ENCODE assay signal across 23 cellular contexts in genomic region chr2:241677392-241677791, GRCh38. TPM values are rescaled to one million over a fixed set of nuclear protein-coding genes. Genes with fewer than 3 reads are reported as not detected.
A peak's percentile ranks its signal among the peaks of the same experiment; 100 is the strongest.
DNase-seq lines count a peak whose midpoint lies in the region; ATAC-seq, FAIRE-seq and TF ChIP-seq lines count a peak whose summit lies in the region.
"Had no signal": no experiment of that assay in that cellular context is flagged by ENCODE, and none has a peak within 500 bp of the region (broad histone marks: within the 10 kb centered on the region; RNA-seq: fewer than 3 reads in every experiment).

No MANE protein-coding gene starts in this region.

- H3K4me2 ChIP-seq in HepG2 (ENCODE audit: low read depth, low read length) (no peak overlapping the region), astrocyte (ENCODE audit: low read length) (no peak overlapping the region), hepatocyte (no peak overlapping the region)

- H3K9me3 Mint-ChIP-seq in astrocyte (ENCODE audit: unreplicated experiment) (no peaks in the 10 kb centered on the region), glutamatergic neuron (ENCODE audit: unreplicated experiment) (peaks cover 8% of the 10 kb centered on the region)
- H3K9me3 Mint-ChIP-seq: CD4-positive, CD25-positive, alpha-beta regulatory T cell; CD8-positive, alpha-beta memory T cell; IgD-negative memory B cell had no signal

- H3K4me3 Mint-ChIP-seq in astrocyte (ENCODE audit: unreplicated experiment), result no peak overlapping the region
- H3K4me3 Mint-ChIP-seq in glutamatergic neuron (ENCODE audit: unreplicated experiment), result no peak overlapping the region
- H3K4me3 Mint-ChIP-seq: CD4-positive, CD25-positive, alpha-beta regulatory T cell; CD8-positive, alpha-beta memory T cell; IgD-negative memory B cell had no signal

- no peaks in the 10 kb centered on the region for H3K27me3 ChIP-seq in HepG2 (ENCODE audit: control insufficient read depth in 1 of 2, insufficient read depth in 2 of 2, low read length in 2 of 2)
- no peaks in the 10 kb centered on the region for H3K27me3 ChIP-seq in right lobe of liver
- no peaks in the 10 kb centered on the region for H3K27me3 ChIP-seq in astrocyte (ENCODE audit: insufficient read depth, low read length)
- H3K27me3 ChIP-seq in hepatocyte, result no peaks in the 10 kb centered on the region
- H3K27me3 ChIP-seq in WERI-Rb-1 (ENCODE audit: insufficient read depth, low read depth, severe bottlenecking), result no peaks in the 10 kb centered on the region
- H3K27me3 ChIP-seq: BE2C had no signal

- H3K9me2 ChIP-seq in hepatocyte (replicated peaks; ENCODE audit: insufficient read depth), result no peaks in the 10 kb centered on the region

- ATAC-seq in HepG2 (no peak), right lobe of liver (no peak)

- H3K9ac ChIP-seq in HepG2 (ENCODE audit: insufficient read depth, low read depth, low read length) (no peak overlapping the region), astrocyte (ENCODE audit: low read length) (no peak overlapping the region)

- POLR2A ChIA-PET in HepG2 (lab: Yijun Ruan, JAX), result interaction anchor here (2.8 kb wide), 1 partner anchor 9 kb away, joined by 13 read pairs; the partner anchor contains the start of gene DTYMK

- peaks cover 19% of the 10 kb centered on the region for H3K4me1 Mint-ChIP-seq in astrocyte (ENCODE audit: low read depth, unreplicated experiment)
- H3K4me1 Mint-ChIP-seq in glutamatergic neuron (ENCODE audit: low read depth, unreplicated experiment), result no peaks in the 10 kb centered on the region
- H3K4me1 Mint-ChIP-seq: IgD-negative memory B cell had no signal

- no peak for TF ChIP-seq POLR2A in HepG2 (IDR thresholded peaks at IDR 0.05; ENCODE audit: insufficient read depth in 1 of 2, low read depth in 2 of 2, low read length in 2 of 2)
- TF ChIP-seq POLR2A in right lobe of liver (IDR thresholded peaks at IDR 0.05), result no peak

- no peaks in the 10 kb centered on the region for H3K79me2 ChIP-seq in HepG2 (ENCODE audit: insufficient read depth, low read length)
- peaks cover 14% of the 10 kb centered on the region for H3K79me2 ChIP-seq in astrocyte (ENCODE audit: insufficient read depth, low read length)
- H3K79me2 ChIP-seq in hepatocyte, result no peaks in the 10 kb centered on the region

- TF ChIP-seq EP300 in HepG2 (IDR thresholded peaks at IDR 0.05; ENCODE audit: low read depth in 2 of 2, low read length in 2 of 2), result no peak
- TF ChIP-seq EP300 in HepG2 (CRISPR knock-in tag; IDR thresholded peaks at IDR 0.05; ENCODE audit: borderline replicate concordance), result no peak

- BruUV-seq in HepG2 (replicated peaks; lab: Mats Ljungman, UMichigan), result no TSS peak

- H3K27ac Mint-ChIP-seq in astrocyte (ENCODE audit: unreplicated experiment), result peak overlapping the region; percentile 47
- no peak overlapping the region for H3K27ac Mint-ChIP-seq in glutamatergic neuron (ENCODE audit: unreplicated experiment)
- H3K27ac Mint-ChIP-seq: CD4-positive, CD25-positive, alpha-beta regulatory T cell; IgD-negative memory B cell had no signal

- H4K20me1 ChIP-seq in HepG2 (ENCODE audit: insufficient read depth, low read length) (no peaks in the 10 kb centered on the region), astrocyte (ENCODE audit: insufficient read depth, low read length) (peaks cover 13% of the 10 kb centered on the region), hepatocyte (ENCODE audit: insufficient read depth, poor library complexity, severe bottlenecking) (no peaks in the 10 kb centered on the region)

- FAIRE-seq in HepG2 (lab: Jason Lieb, UNC), result no peak
- FAIRE-seq in astrocyte (lab: Jason Lieb, UNC), result no peak
- FAIRE-seq: A204.1, GM12891, GM19239, HTR-8/SVneo had no signal

- DNase-seq in HepG2 (ENCODE audit: low spot score) (no peak), right lobe of liver (no peak), astrocyte (ENCODE audit: low read depth) (no peak), hepatocyte (ENCODE audit: low spot score) (peak; percentile 2), WERI-Rb-1 (no peak), glutamatergic neuron (no peak)
- no peak for DNase-seq in stimulated activated CD4-positive, alpha-beta T cell treated with anti-CD3 and anti-CD28 coated beads, Interleukin-12 subunit alpha, Interleukin-12 subunit beta, amount 100 ng/mL, for 4 hours
- DNase-seq: ACHN; BE2C; C1 segment of cervical spinal cord; CD4-positive, CD25-positive, alpha-beta regulatory T cell; CD8-positive, alpha-beta memory T cell; COR-L47; DMS 273 treated with DMSO at 0.1 percent for 48 hours; DMS53; DND-41; EL; HCEC 1CT had no signal

- intact Hi-C loops in HepG2 (cut with micrococcal nuclease; ENCODE audit: unreplicated experiment), result no loop called here
- intact Hi-C loops in right lobe of liver (cut with DNase I), result no loop called here

- 99% methylated on average over 24 of the region's 24 CpGs for WGBS in HepG2 (ENCODE audit: low lambda C conversion rate)
- 99% methylated on average over 15 of the region's 24 CpGs for WGBS in right lobe of liver (ENCODE audit: insufficient coverage, low coverage, low lambda C conversion rate, missing lambda C conversion rate)
- WGBS in hepatocyte (ENCODE audit: low lambda C conversion rate, missing lambda C conversion rate), result 97% methylated on average over 18 of the region's 24 CpGs

- H3K4me3 ChIP-seq in HepG2 (replicated peaks in 1 of 3; ENCODE audit: insufficient read depth in 1 of 3, low read depth in 2 of 3, low read length in 3 of 3) (no peak overlapping the region), right lobe of liver (no peak overlapping the region), astrocyte (ENCODE audit: insufficient read depth, low read depth, low read length) (no peak overlapping the region), hepatocyte (no peak overlapping the region), WERI-Rb-1 (ENCODE audit: low read depth, low read length) (no peak overlapping the region)

- H3K27ac ChIP-seq in HepG2 (ENCODE audit: extremely low read length, insufficient read depth, low read length), result no peak overlapping the region
- no peak overlapping the region for H3K27ac ChIP-seq in right lobe of liver
- no peak overlapping the region for H3K27ac ChIP-seq in astrocyte (ENCODE audit: low read depth, low read length)
- no peak overlapping the region for H3K27ac ChIP-seq in hepatocyte
- H3K27ac ChIP-seq in WERI-Rb-1, result no peak overlapping the region

- H3K36me3 ChIP-seq in HepG2 (replicated peaks in 1 of 2; ENCODE audit: control insufficient read depth in 1 of 2, insufficient read depth in 2 of 2, low read length in 2 of 2), result peaks cover 33 to 70% of the 10 kb centered on the region in 2 experiments
- H3K36me3 ChIP-seq in right lobe of liver, result peaks cover 0 to 5% (median 0%) of the 10 kb centered on the region in 4 donors
- peaks cover 7% of the 10 kb centered on the region for H3K36me3 ChIP-seq in astrocyte (ENCODE audit: insufficient read depth, low read length)
- no peaks in the 10 kb centered on the region for H3K36me3 ChIP-seq in hepatocyte (replicated peaks; ENCODE audit: insufficient read depth, low read depth)
- H3K36me3 ChIP-seq in WERI-Rb-1, result peaks cover 82% of the 10 kb centered on the region

- CTCF ChIA-PET in HepG2 (lab: Yijun Ruan, JAX; ENCODE audit: low intra/inter-chr PET ratio, low total read pairs), result no interaction called here

- TF ChIP-seq RAD21 in HepG2 (CRISPR knock-in tag; IDR thresholded peaks at IDR 0.05), result no peak

- H3K27me3 Mint-ChIP-seq in astrocyte (ENCODE audit: low read depth, unreplicated experiment), result no peaks in the 10 kb centered on the region
- peaks cover 11% of the 10 kb centered on the region for H3K27me3 Mint-ChIP-seq in glutamatergic neuron (ENCODE audit: unreplicated experiment)
- H3K27me3 Mint-ChIP-seq: CD4-positive, CD25-positive, alpha-beta regulatory T cell; IgD-negative memory B cell had no signal

- H3K36me3 Mint-ChIP-seq in astrocyte (ENCODE audit: low read depth, unreplicated experiment), result peaks cover 16% of the 10 kb centered on the region
- H3K36me3 Mint-ChIP-seq in glutamatergic neuron (ENCODE audit: unreplicated experiment), result no peaks in the 10 kb centered on the region

- no peaks in the 10 kb centered on the region for H3K4me1 ChIP-seq in HepG2 (ENCODE audit: insufficient read depth, low read length)
- H3K4me1 ChIP-seq in right lobe of liver, result no peaks in the 10 kb centered on the region
- H3K4me1 ChIP-seq in astrocyte (ENCODE audit: insufficient read depth, low read length), result peaks cover 19% of the 10 kb centered on the region
- H3K4me1 ChIP-seq in hepatocyte (ENCODE audit: insufficient read depth), result no peaks in the 10 kb centered on the region
- H3K4me1 ChIP-seq: BE2C had no signal

- H3K9me3 ChIP-seq in HepG2 (ENCODE audit: low read length), result no peaks in the 10 kb centered on the region
- no peaks in the 10 kb centered on the region for H3K9me3 ChIP-seq in right lobe of liver
- no peaks in the 10 kb centered on the region for H3K9me3 ChIP-seq in astrocyte (ENCODE audit: insufficient read depth, low read depth, low read length)
- no peaks in the 10 kb centered on the region for H3K9me3 ChIP-seq in hepatocyte (ENCODE audit: low read depth)
- no peaks in the 10 kb centered on the region for H3K9me3 ChIP-seq in WERI-Rb-1 (ENCODE audit: severe bottlenecking)
- H3K9me3 ChIP-seq: BE2C had no signal

- TF ChIP-seq CTCF in HepG2 (CRISPR knock-in tag; IDR thresholded peaks at IDR 0.05) (no peak), right lobe of liver (IDR thresholded peaks at IDR 0.05) (no peak), astrocyte (IDR thresholded peaks at IDR 0.05; ENCODE audit: insufficient read depth, low read depth, low read length) (no peak), hepatocyte (IDR thresholded peaks at IDR 0.05; ENCODE audit: poor library complexity) (no peak), WERI-Rb-1 (IDR thresholded peaks at IDR 0.05; ENCODE audit: low read depth, low read length) (no peak), glutamatergic neuron (IDR thresholded peaks at IDR 0.05; ENCODE audit: partially characterized antibody, unreplicated experiment) (no peak)

- H2AFZ ChIP-seq in HepG2 (ENCODE audit: low read length), result no peak overlapping the region
- no peak overlapping the region for H2AFZ ChIP-seq in astrocyte (ENCODE audit: low read depth, low read length)
- H2AFZ ChIP-seq in hepatocyte, result no peak overlapping the region

- in situ Hi-C loops in HepG2 (cut with HindIII; ENCODE audit: extremely low pct_ligation_motif_present, low pct_unique_long_range_greater_than_20kb), result no loop called here

RNA-seq across cellular contexts. Expression of gene DTYMK, which starts 9.2 kb away (rescaled TPM):
- total RNA-seq in HepG2 (2016; rRNA removed; fragmentation: Illumina TruSeq; extraction: Trizol) (124 and 134 TPM in 2 replicates), right lobe of liver (10 to 100 TPM in 5 of 6 experiments, 1 to 10 TPM in 1; 9.9 to 21.5 (median 10.4) TPM), astrocyte (25.5 and 26.1 TPM in 2 replicates), hepatocyte (18.9 and 20.7 TPM in 2 replicates), glutamatergic neuron (ENCODE audit: unreplicated experiment) (32.8 TPM)
- 63.0 and 77.3 TPM in 2 replicates for total RNA-seq in HepG2 (2016; cell fraction: cytosol; rRNA removed; fragmentation: Illumina TruSeq; extraction: Trizol; ENCODE audit: low read depth)
- 125 and 130 TPM in 2 replicates for total RNA-seq in HepG2 (2016; cell fraction: insoluble cytoplasmic fraction; rRNA removed; fragmentation: Illumina TruSeq; extraction: Trizol)
- 99.9 and 116 TPM in 2 replicates for total RNA-seq in HepG2 (2016; cell fraction: membrane; rRNA removed; fragmentation: Illumina TruSeq; extraction: Trizol)
- total RNA-seq in HepG2 (2016; cell fraction: nucleus; rRNA removed; fragmentation: Illumina TruSeq; extraction: Trizol), result 56.0 and 67.3 TPM in 2 replicates
- polyA plus RNA-seq in HepG2 (2011; rRNA removed) (39.5 and 57.5 TPM in 2 replicates), hepatocyte (52.3 and 55.5 TPM in 2 replicates)
- 30.6 and 53.2 TPM in 2 replicates for polyA plus RNA-seq in HepG2 (2011; cell fraction: cytosol; rRNA removed)
- polyA plus RNA-seq in HepG2 (2011; cell fraction: nucleus; rRNA removed), result 36.9 and 39.6 TPM in 2 replicates
- polyA plus RNA-seq in HepG2 (2012), result 29.8 and 41.3 TPM in 2 replicates
- polyA plus RNA-seq in HepG2 (2016; cell fraction: cytosol; fragmentation: Illumina TruSeq; extraction: Trizol; ENCODE audit: low read depth), result 57.1 and 73.3 TPM in 2 replicates
- 98.3 and 102 TPM in 2 replicates for polyA plus RNA-seq in HepG2 (2016; cell fraction: insoluble cytoplasmic fraction; fragmentation: Illumina TruSeq; extraction: Trizol; ENCODE audit: low read depth)
- 74.9 and 82.8 TPM in 2 replicates for polyA plus RNA-seq in HepG2 (2016; cell fraction: membrane; fragmentation: Illumina TruSeq; extraction: Trizol; ENCODE audit: low read depth)
- 101 and 105 TPM in 2 replicates for polyA plus RNA-seq in HepG2 (2016; cell fraction: nucleus; fragmentation: Illumina TruSeq; extraction: Trizol; ENCODE audit: insufficient read depth, low read depth)
- polyA minus RNA-seq in HepG2 (2011; rRNA and poly(A)+ RNA removed; ENCODE audit: low replicate concordance), result 26.4 and 34.1 TPM in 2 replicates
- polyA minus RNA-seq in HepG2 (2011; cell fraction: cytosol; rRNA and poly(A)+ RNA removed), result 11.1 and 15.5 TPM in 2 replicates
- polyA minus RNA-seq in HepG2 (2011; cell fraction: nucleus; rRNA and poly(A)+ RNA removed), result 13.2 and 17.9 TPM in 2 replicates

RNA-seq across cellular contexts. Expression of gene ING5, which starts 24.4 kb away (rescaled TPM):
- total RNA-seq in HepG2 (2016; rRNA removed; fragmentation: Illumina TruSeq; extraction: Trizol) (56.7 and 61.9 TPM in 2 replicates), right lobe of liver (10 to 100 TPM in 5 of 6 experiments, 1 to 10 TPM in 1; 8.2 to 20.3 (median 13.0) TPM), astrocyte (15.8 and 19.7 TPM in 2 replicates), hepatocyte (17.5 and 33.4 TPM in 2 replicates), glutamatergic neuron (ENCODE audit: unreplicated experiment) (38.3 TPM)
- total RNA-seq in HepG2 (2016; cell fraction: cytosol; rRNA removed; fragmentation: Illumina TruSeq; extraction: Trizol; ENCODE audit: low read depth), result 33.4 and 40.8 TPM in 2 replicates
- 56.8 and 63.9 TPM in 2 replicates for total RNA-seq in HepG2 (2016; cell fraction: insoluble cytoplasmic fraction; rRNA removed; fragmentation: Illumina TruSeq; extraction: Trizol)
- 47.0 and 50.8 TPM in 2 replicates for total RNA-seq in HepG2 (2016; cell fraction: membrane; rRNA removed; fragmentation: Illumina TruSeq; extraction: Trizol)
- total RNA-seq in HepG2 (2016; cell fraction: nucleus; rRNA removed; fragmentation: Illumina TruSeq; extraction: Trizol), result 51.6 and 62.1 TPM in 2 replicates
- polyA plus RNA-seq in HepG2 (2011; rRNA removed) (71.9 and 86.9 TPM in 2 replicates), hepatocyte (27.6 and 28.9 TPM in 2 replicates)
- 79.8 and 81.8 TPM in 2 replicates for polyA plus RNA-seq in HepG2 (2011; cell fraction: cytosol; rRNA removed)
- 137 and 149 TPM in 2 replicates for polyA plus RNA-seq in HepG2 (2011; cell fraction: nucleus; rRNA removed)
- 47.2 and 55.2 TPM in 2 replicates for polyA plus RNA-seq in HepG2 (2012)
- 25.6 and 28.6 TPM in 2 replicates for polyA plus RNA-seq in HepG2 (2016; cell fraction: cytosol; fragmentation: Illumina TruSeq; extraction: Trizol; ENCODE audit: low read depth)
- 56.0 and 56.2 TPM in 2 replicates for polyA plus RNA-seq in HepG2 (2016; cell fraction: insoluble cytoplasmic fraction; fragmentation: Illumina TruSeq; extraction: Trizol; ENCODE audit: low read depth)
- polyA plus RNA-seq in HepG2 (2016; cell fraction: membrane; fragmentation: Illumina TruSeq; extraction: Trizol; ENCODE audit: low read depth), result 51.0 and 51.1 TPM in 2 replicates
- 128 and 130 TPM in 2 replicates for polyA plus RNA-seq in HepG2 (2016; cell fraction: nucleus; fragmentation: Illumina TruSeq; extraction: Trizol; ENCODE audit: insufficient read depth, low read depth)
- 31.8 and 64.1 TPM in 2 replicates for polyA minus RNA-seq in HepG2 (2011; rRNA and poly(A)+ RNA removed; ENCODE audit: low replicate concordance)
- 18.9 and 34.5 TPM in 2 replicates for polyA minus RNA-seq in HepG2 (2011; cell fraction: cytosol; rRNA and poly(A)+ RNA removed)
- 55.4 and 70.4 TPM in 2 replicates for polyA minus RNA-seq in HepG2 (2011; cell fraction: nucleus; rRNA and poly(A)+ RNA removed)

RNA-seq across cellular contexts. Expression of gene ATG4B, which starts 39.9 kb away (rescaled TPM):
- 95.5 and 96.3 TPM in 2 replicates for total RNA-seq in HepG2 (2016; rRNA removed; fragmentation: Illumina TruSeq; extraction: Trizol)
- total RNA-seq in HepG2 (2016; cell fraction: cytosol; rRNA removed; fragmentation: Illumina TruSeq; extraction: Trizol; ENCODE audit: low read depth), result 36.7 and 38.3 TPM in 2 replicates
- total RNA-seq in HepG2 (2016; cell fraction: insoluble cytoplasmic fraction; rRNA removed; fragmentation: Illumina TruSeq; extraction: Trizol), result 89.4 and 100 TPM in 2 replicates
- 29.3 and 29.5 TPM in 2 replicates for total RNA-seq in HepG2 (2016; cell fraction: membrane; rRNA removed; fragmentation: Illumina TruSeq; extraction: Trizol)
- 81.6 and 83.5 TPM in 2 replicates for total RNA-seq in HepG2 (2016; cell fraction: nucleus; rRNA removed; fragmentation: Illumina TruSeq; extraction: Trizol)
- 239 and 300 TPM in 2 replicates for polyA plus RNA-seq in HepG2 (2011; rRNA removed)
- 143 and 145 TPM in 2 replicates for polyA plus RNA-seq in HepG2 (2011; cell fraction: cytosol; rRNA removed)
- polyA plus RNA-seq in HepG2 (2011; cell fraction: nucleus; rRNA removed), result 1,044 and 1,316 TPM in 2 replicates
- polyA plus RNA-seq in HepG2 (2012), result 190 and 212 TPM in 2 replicates
- 14.7 and 15.7 TPM in 2 replicates for polyA plus RNA-seq in HepG2 (2016; cell fraction: cytosol; fragmentation: Illumina TruSeq; extraction: Trizol; ENCODE audit: low read depth)
- 75.1 and 104 TPM in 2 replicates for polyA plus RNA-seq in HepG2 (2016; cell fraction: insoluble cytoplasmic fraction; fragmentation: Illumina TruSeq; extraction: Trizol; ENCODE audit: low read depth)
- 19.2 and 21.6 TPM in 2 replicates for polyA plus RNA-seq in HepG2 (2016; cell fraction: membrane; fragmentation: Illumina TruSeq; extraction: Trizol; ENCODE audit: low read depth)
- polyA plus RNA-seq in HepG2 (2016; cell fraction: nucleus; fragmentation: Illumina TruSeq; extraction: Trizol; ENCODE audit: insufficient read depth, low read depth), result 244 TPM in 2 replicates
- polyA minus RNA-seq in HepG2 (2011; rRNA and poly(A)+ RNA removed; ENCODE audit: low replicate concordance), result 85.8 and 275 TPM in 2 replicates
- 75.1 and 78.1 TPM in 2 replicates for polyA minus RNA-seq in HepG2 (2011; cell fraction: cytosol; rRNA and poly(A)+ RNA removed)
- 203 and 244 TPM in 2 replicates for polyA minus RNA-seq in HepG2 (2011; cell fraction: nucleus; rRNA and poly(A)+ RNA removed)
- total RNA-seq in right lobe of liver, result 10 to 100 TPM; 20.6 to 49.8 (median 39.3) TPM
- total RNA-seq in astrocyte, result 75.4 and 83.2 TPM in 2 replicates
- total RNA-seq in hepatocyte, result 61.0 and 61.3 TPM in 2 replicates
- polyA plus RNA-seq in hepatocyte, result 108 and 126 TPM in 2 replicates
- 115 TPM for total RNA-seq in glutamatergic neuron (ENCODE audit: unreplicated experiment)

RNA-seq across cellular contexts. Expression of gene THAP4, which starts 40.4 kb away (rescaled TPM):
- total RNA-seq in HepG2 (2016; rRNA removed; fragmentation: Illumina TruSeq; extraction: Trizol) (68.2 and 75.7 TPM in 2 replicates), right lobe of liver (10 to 100 TPM; 22.1 to 39.2 (median 25.0) TPM), astrocyte (46.0 and 47.2 TPM in 2 replicates), hepatocyte (33.5 and 43.2 TPM in 2 replicates), glutamatergic neuron (ENCODE audit: unreplicated experiment) (32.4 TPM)
- total RNA-seq in HepG2 (2016; cell fraction: cytosol; rRNA removed; fragmentation: Illumina TruSeq; extraction: Trizol; ENCODE audit: low read depth), result 133 and 143 TPM in 2 replicates
- total RNA-seq in HepG2 (2016; cell fraction: insoluble cytoplasmic fraction; rRNA removed; fragmentation: Illumina TruSeq; extraction: Trizol), result 59.6 and 76.6 TPM in 2 replicates
- total RNA-seq in HepG2 (2016; cell fraction: membrane; rRNA removed; fragmentation: Illumina TruSeq; extraction: Trizol), result 167 and 184 TPM in 2 replicates
- 30.7 and 35.8 TPM in 2 replicates for total RNA-seq in HepG2 (2016; cell fraction: nucleus; rRNA removed; fragmentation: Illumina TruSeq; extraction: Trizol)
- polyA plus RNA-seq in HepG2 (2011; rRNA removed) (59.7 and 70.2 TPM in 2 replicates), hepatocyte (58.1 and 59.8 TPM in 2 replicates)
- polyA plus RNA-seq in HepG2 (2011; cell fraction: cytosol; rRNA removed), result 54.6 and 83.4 TPM in 2 replicates
- polyA plus RNA-seq in HepG2 (2011; cell fraction: nucleus; rRNA removed), result 44.5 and 45.2 TPM in 2 replicates
- polyA plus RNA-seq in HepG2 (2012), result 52.8 and 71.5 TPM in 2 replicates
- 151 and 156 TPM in 2 replicates for polyA plus RNA-seq in HepG2 (2016; cell fraction: cytosol; fragmentation: Illumina TruSeq; extraction: Trizol; ENCODE audit: low read depth)
- 70.7 and 84.7 TPM in 2 replicates for polyA plus RNA-seq in HepG2 (2016; cell fraction: insoluble cytoplasmic fraction; fragmentation: Illumina TruSeq; extraction: Trizol; ENCODE audit: low read depth)
- 183 and 195 TPM in 2 replicates for polyA plus RNA-seq in HepG2 (2016; cell fraction: membrane; fragmentation: Illumina TruSeq; extraction: Trizol; ENCODE audit: low read depth)
- 54.6 and 58.8 TPM in 2 replicates for polyA plus RNA-seq in HepG2 (2016; cell fraction: nucleus; fragmentation: Illumina TruSeq; extraction: Trizol; ENCODE audit: insufficient read depth, low read depth)
- polyA minus RNA-seq in HepG2 (2011; rRNA and poly(A)+ RNA removed; ENCODE audit: low replicate concordance), result 38.3 and 105 TPM in 2 replicates
- polyA minus RNA-seq in HepG2 (2011; cell fraction: cytosol; rRNA and poly(A)+ RNA removed), result 40.5 and 45.2 TPM in 2 replicates
- polyA minus RNA-seq in HepG2 (2011; cell fraction: nucleus; rRNA and poly(A)+ RNA removed), result 18.9 and 20.6 TPM in 2 replicates

RNA-seq across cellular contexts. Expression of gene D2HGDH, which starts 57.0 kb away (rescaled TPM):
- total RNA-seq in HepG2 (2016; rRNA removed; fragmentation: Illumina TruSeq; extraction: Trizol) (10.2 and 20.3 TPM in 2 replicates), right lobe of liver (10 to 100 TPM; 18.9 to 38.6 (median 25.9) TPM), astrocyte (10.0 and 11.5 TPM in 2 replicates), hepatocyte (12.9 TPM in 2 replicates), glutamatergic neuron (ENCODE audit: unreplicated experiment) (12.5 TPM)
- total RNA-seq in HepG2 (2016; cell fraction: cytosol; rRNA removed; fragmentation: Illumina TruSeq; extraction: Trizol; ENCODE audit: low read depth), result 5.4 and 6.4 TPM in 2 replicates
- 9.1 and 22.3 TPM in 2 replicates for total RNA-seq in HepG2 (2016; cell fraction: insoluble cytoplasmic fraction; rRNA removed; fragmentation: Illumina TruSeq; extraction: Trizol)
- total RNA-seq in HepG2 (2016; cell fraction: membrane; rRNA removed; fragmentation: Illumina TruSeq; extraction: Trizol), result 6.5 and 7.3 TPM in 2 replicates
- 18.0 and 21.4 TPM in 2 replicates for total RNA-seq in HepG2 (2016; cell fraction: nucleus; rRNA removed; fragmentation: Illumina TruSeq; extraction: Trizol)
- polyA plus RNA-seq in HepG2 (2011; rRNA removed) (19.2 and 20.5 TPM in 2 replicates), hepatocyte (41.2 and 54.8 TPM in 2 replicates)
- 6.4 and 12.2 TPM in 2 replicates for polyA plus RNA-seq in HepG2 (2011; cell fraction: cytosol; rRNA removed)
- 166 and 260 TPM in 2 replicates for polyA plus RNA-seq in HepG2 (2011; cell fraction: nucleus; rRNA removed)
- polyA plus RNA-seq in HepG2 (2012), result 16.1 and 26.4 TPM in 2 replicates
- polyA plus RNA-seq in HepG2 (2016; cell fraction: cytosol; fragmentation: Illumina TruSeq; extraction: Trizol; ENCODE audit: low read depth), result 1.4 and 1.5 TPM in 2 replicates
- polyA plus RNA-seq in HepG2 (2016; cell fraction: insoluble cytoplasmic fraction; fragmentation: Illumina TruSeq; extraction: Trizol; ENCODE audit: low read depth), result 7.6 and 10.2 TPM in 2 replicates
- 3.0 and 3.4 TPM in 2 replicates for polyA plus RNA-seq in HepG2 (2016; cell fraction: membrane; fragmentation: Illumina TruSeq; extraction: Trizol; ENCODE audit: low read depth)
- 52.5 and 55.5 TPM in 2 replicates for polyA plus RNA-seq in HepG2 (2016; cell fraction: nucleus; fragmentation: Illumina TruSeq; extraction: Trizol; ENCODE audit: insufficient read depth, low read depth)
- 12.2 and 16.0 TPM in 2 replicates for polyA minus RNA-seq in HepG2 (2011; rRNA and poly(A)+ RNA removed; ENCODE audit: low replicate concordance)
- polyA minus RNA-seq in HepG2 (2011; cell fraction: cytosol; rRNA and poly(A)+ RNA removed), result 6.7 and 8.6 TPM in 2 replicates
- polyA minus RNA-seq in HepG2 (2011; cell fraction: nucleus; rRNA and poly(A)+ RNA removed), result 21.5 and 26.5 TPM in 2 replicates
